In the genomic region with DNA sequence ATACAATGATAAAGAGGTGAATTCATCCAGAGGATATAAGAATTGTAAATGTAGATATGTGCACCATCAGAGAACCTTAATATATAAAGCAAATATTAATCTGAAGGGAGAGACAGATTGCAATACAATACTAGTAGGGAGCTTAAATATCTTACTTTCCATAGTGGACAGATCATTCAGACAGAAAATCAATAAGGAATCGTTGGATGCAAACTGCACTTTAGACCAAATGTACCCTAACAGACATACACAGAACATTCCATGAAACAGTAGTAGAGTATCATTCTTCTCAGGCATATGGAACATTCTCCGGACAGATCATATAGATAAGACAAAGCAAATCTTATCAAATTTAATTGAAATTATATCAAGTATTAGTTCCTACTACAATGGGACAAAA, we compare ENCODE assay signal across 1 cellular context.
TF ChIP-seq lines count a peak whose summit lies in the region.

No MANE protein-coding gene starts in this region.

TF ChIP-seq in HepG2, 621 proteins besides CTCF, POLR2A, EP300 and RAD21:
- TF ChIP-seq ZNF749 (CRISPR knock-in tag; IDR thresholded peaks at IDR 0.05; ENCODE audit: borderline replicate concordance) (no peak), GATAD2A (CRISPR knock-in tag; IDR thresholded peaks at IDR 0.05) (0 out of 2 replicates have a peak, but pooled peaks have one; percentile 25), KLF6 (CRISPR knock-in tag; IDR thresholded peaks at IDR 0.05) (no peak), HNF4A (CRISPR knock-in tag; IDR thresholded peaks at IDR 0.05) (peak; percentile 21; the same call in 1 of the 2 replicates), ZNF263 (CRISPR knock-in tag; IDR thresholded peaks at IDR 0.05) (no peak), SIX4 (CRISPR knock-in tag; IDR thresholded peaks at IDR 0.05) (no peak), KAT2B (IDR thresholded peaks at IDR 0.05; ENCODE audit: borderline replicate concordance, low read depth, low read length) (peak; percentile 78; the same call in 1 of the 2 replicates), SIX1 (CRISPR knock-in tag; IDR thresholded peaks at IDR 0.05; ENCODE audit: borderline replicate concordance) (no peak), ONECUT2 (CRISPR knock-in tag; IDR thresholded peaks at IDR 0.05) (peak; percentile 79), MZF1 (CRISPR knock-in tag; IDR thresholded peaks at IDR 0.05; ENCODE audit: borderline replicate concordance) (no peak), PAF1 (CRISPR knock-in tag; IDR thresholded peaks at IDR 0.05) (no peak), TGIF2 (CRISPR knock-in tag; IDR thresholded peaks at IDR 0.05) (no peak), KMT2A (CRISPR knock-in tag; IDR thresholded peaks at IDR 0.05) (no peak), ZNF781 (CRISPR knock-in tag; IDR thresholded peaks at IDR 0.05; ENCODE audit: borderline replicate concordance, not compliant biosample characterization) (no peak)
- TF ChIP-seq, protein P1, sequence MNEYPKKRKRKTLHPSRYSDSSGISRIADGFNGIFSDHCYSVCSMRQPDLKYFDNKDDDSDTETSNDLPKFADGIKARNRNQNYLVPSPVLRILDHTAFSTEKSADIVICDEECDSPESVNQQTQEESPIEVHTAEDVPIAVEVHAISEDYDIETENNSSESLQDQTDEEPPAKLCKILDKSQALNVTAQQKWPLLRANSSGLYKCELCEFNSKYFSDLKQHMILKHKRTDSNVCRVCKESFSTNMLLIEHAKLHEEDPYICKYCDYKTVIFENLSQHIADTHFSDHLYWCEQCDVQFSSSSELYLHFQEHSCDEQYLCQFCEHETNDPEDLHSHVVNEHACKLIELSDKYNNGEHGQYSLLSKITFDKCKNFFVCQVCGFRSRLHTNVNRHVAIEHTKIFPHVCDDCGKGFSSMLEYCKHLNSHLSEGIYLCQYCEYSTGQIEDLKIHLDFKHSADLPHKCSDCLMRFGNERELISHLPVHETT (CRISPR knock-in tag; conservative IDR thresholded peaks at IDR 0.05): no peak
- TF ChIP-seq, protein P2, sequence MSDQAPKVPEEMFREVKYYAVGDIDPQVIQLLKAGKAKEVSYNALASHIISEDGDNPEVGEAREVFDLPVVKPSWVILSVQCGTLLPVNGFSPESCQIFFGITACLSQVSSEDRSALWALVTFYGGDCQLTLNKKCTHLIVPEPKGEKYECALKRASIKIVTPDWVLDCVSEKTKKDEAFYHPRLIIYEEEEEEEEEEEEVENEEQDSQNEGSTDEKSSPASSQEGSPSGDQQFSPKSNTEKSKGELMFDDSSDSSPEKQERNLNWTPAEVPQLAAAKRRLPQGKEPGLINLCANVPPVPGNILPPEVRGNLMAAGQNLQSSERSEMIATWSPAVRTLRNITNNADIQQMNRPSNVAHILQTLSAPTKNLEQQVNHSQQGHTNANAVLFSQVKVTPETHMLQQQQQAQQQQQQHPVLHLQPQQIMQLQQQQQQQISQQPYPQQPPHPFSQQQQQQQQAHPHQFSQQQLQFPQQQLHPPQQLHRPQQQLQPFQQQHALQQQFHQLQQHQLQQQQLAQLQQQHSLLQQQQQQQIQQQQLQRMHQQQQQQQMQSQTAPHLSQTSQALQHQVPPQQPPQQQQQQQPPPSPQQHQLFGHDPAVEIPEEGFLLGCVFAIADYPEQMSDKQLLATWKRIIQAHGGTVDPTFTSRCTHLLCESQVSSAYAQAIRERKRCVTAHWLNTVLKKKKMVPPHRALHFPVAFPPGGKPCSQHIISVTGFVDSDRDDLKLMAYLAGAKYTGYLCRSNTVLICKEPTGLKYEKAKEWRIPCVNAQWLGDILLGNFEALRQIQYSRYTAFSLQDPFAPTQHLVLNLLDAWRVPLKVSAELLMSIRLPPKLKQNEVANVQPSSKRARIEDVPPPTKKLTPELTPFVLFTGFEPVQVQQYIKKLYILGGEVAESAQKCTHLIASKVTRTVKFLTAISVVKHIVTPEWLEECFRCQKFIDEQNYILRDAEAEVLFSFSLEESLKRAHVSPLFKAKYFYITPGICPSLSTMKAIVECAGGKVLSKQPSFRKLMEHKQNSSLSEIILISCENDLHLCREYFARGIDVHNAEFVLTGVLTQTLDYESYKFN (CRISPR knock-in tag; conservative IDR thresholded peaks at IDR 0.05): peak; percentile 50
- TF ChIP-seq, protein P3, sequence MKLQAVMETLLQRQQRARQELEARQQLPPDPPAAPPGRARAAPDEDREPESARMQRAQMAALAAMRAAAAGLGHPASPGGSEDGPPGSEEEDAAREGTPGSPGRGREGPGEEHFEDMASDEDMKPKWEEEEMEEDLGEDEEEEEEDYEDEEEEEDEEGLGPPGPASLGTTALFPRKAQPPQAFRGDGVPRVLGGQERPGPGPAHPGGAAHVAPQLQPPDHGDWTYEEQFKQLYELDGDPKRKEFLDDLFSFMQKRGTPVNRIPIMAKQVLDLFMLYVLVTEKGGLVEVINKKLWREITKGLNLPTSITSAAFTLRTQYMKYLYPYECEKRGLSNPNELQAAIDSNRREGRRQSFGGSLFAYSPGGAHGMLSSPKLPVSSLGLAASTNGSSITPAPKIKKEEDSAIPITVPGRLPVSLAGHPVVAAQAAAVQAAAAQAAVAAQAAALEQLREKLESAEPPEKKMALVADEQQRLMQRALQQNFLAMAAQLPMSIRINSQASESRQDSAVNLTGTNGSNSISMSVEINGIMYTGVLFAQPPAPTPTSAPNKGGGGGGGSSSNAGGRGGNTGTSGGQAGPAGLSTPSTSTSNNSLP (IDR thresholded peaks at IDR 0.05; ENCODE audit: low read depth, low read length): peak; percentile 27; the same call in 1 of the 2 replicates
